Comparison of ENCODE assay signal across 1 cellular context in genomic region chr12:92503977-92504966, GRCh38.
TF ChIP-seq lines count a peak whose summit lies in the region.

No MANE protein-coding gene starts in this region.

TF ChIP-seq in HepG2, 621 proteins besides CTCF, POLR2A, EP300 and RAD21 (continued from another document):
- TF ChIP-seq ZBTB39 (CRISPR knock-in tag; IDR thresholded peaks at IDR 0.05) (no peak), ZNF264 (CRISPR knock-in tag; IDR thresholded peaks at IDR 0.05) (0 out of 2 replicates have a peak, but pooled peaks have one; percentile 41), THYN1 (CRISPR knock-in tag; IDR thresholded peaks at IDR 0.05; ENCODE audit: borderline replicate concordance, low read depth) (no peak), SAP130 (CRISPR knock-in tag; IDR thresholded peaks at IDR 0.05; ENCODE audit: low read depth) (0 out of 2 replicates have a peak, but pooled peaks have one; percentile 14), ZNF564 (CRISPR knock-in tag; IDR thresholded peaks at IDR 0.05) (0 out of 2 replicates have a peak, but pooled peaks have one; percentile 41), NR2F6 (IDR thresholded peaks at IDR 0.05) (no peak), NR2F6 (CRISPR knock-in tag; IDR thresholded peaks at IDR 0.05) (peak; percentile 38; the same call in 1 of the 2 replicates), ZMYM4 (CRISPR knock-in tag; IDR thresholded peaks at IDR 0.05) (0 out of 2 replicates have a peak, but pooled peaks have one; percentile 10), GFI1 (CRISPR knock-in tag; IDR thresholded peaks at IDR 0.05; ENCODE audit: borderline replicate concordance) (peak; percentile 7; the same call in 1 of the 2 replicates), KAT2B (IDR thresholded peaks at IDR 0.05; ENCODE audit: borderline replicate concordance, low read depth, low read length) (no peak)
- TF ChIP-seq, protein P1, sequence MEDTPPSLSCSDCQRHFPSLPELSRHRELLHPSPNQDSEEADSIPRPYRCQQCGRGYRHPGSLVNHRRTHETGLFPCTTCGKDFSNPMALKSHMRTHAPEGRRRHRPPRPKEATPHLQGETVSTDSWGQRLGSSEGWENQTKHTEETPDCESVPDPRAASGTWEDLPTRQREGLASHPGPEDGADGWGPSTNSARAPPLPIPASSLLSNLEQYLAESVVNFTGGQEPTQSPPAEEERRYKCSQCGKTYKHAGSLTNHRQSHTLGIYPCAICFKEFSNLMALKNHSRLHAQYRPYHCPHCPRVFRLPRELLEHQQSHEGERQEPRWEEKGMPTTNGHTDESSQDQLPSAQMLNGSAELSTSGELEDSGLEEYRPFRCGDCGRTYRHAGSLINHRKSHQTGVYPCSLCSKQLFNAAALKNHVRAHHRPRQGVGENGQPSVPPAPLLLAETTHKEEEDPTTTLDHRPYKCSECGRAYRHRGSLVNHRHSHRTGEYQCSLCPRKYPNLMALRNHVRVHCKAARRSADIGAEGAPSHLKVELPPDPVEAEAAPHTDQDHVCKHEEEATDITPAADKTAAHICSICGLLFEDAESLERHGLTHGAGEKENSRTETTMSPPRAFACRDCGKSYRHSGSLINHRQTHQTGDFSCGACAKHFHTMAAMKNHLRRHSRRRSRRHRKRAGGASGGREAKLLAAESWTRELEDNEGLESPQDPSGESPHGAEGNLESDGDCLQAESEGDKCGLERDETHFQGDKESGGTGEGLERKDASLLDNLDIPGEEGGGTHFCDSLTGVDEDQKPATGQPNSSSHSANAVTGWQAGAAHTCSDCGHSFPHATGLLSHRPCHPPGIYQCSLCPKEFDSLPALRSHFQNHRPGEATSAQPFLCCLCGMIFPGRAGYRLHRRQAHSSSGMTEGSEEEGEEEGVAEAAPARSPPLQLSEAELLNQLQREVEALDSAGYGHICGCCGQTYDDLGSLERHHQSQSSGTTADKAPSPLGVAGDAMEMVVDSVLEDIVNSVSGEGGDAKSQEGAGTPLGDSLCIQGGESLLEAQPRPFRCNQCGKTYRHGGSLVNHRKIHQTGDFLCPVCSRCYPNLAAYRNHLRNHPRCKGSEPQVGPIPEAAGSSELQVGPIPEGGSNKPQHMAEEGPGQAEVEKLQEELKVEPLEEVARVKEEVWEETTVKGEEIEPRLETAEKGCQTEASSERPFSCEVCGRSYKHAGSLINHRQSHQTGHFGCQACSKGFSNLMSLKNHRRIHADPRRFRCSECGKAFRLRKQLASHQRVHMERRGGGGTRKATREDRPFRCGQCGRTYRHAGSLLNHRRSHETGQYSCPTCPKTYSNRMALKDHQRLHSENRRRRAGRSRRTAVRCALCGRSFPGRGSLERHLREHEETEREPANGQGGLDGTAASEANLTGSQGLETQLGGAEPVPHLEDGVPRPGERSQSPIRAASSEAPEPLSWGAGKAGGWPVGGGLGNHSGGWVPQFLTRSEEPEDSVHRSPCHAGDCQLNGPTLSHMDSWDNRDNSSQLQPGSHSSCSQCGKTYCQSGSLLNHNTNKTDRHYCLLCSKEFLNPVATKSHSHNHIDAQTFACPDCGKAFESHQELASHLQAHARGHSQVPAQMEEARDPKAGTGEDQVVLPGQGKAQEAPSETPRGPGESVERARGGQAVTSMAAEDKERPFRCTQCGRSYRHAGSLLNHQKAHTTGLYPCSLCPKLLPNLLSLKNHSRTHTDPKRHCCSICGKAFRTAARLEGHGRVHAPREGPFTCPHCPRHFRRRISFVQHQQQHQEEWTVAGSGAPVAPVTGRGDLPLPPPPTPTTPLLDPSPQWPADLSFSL (CRISPR knock-in tag; IDR thresholded peaks at IDR 0.05): no peak; the same call in 1 of the 2 replicates
